17 cellular contexts compared by ENCODE assay signal in the genomic region with DNA sequence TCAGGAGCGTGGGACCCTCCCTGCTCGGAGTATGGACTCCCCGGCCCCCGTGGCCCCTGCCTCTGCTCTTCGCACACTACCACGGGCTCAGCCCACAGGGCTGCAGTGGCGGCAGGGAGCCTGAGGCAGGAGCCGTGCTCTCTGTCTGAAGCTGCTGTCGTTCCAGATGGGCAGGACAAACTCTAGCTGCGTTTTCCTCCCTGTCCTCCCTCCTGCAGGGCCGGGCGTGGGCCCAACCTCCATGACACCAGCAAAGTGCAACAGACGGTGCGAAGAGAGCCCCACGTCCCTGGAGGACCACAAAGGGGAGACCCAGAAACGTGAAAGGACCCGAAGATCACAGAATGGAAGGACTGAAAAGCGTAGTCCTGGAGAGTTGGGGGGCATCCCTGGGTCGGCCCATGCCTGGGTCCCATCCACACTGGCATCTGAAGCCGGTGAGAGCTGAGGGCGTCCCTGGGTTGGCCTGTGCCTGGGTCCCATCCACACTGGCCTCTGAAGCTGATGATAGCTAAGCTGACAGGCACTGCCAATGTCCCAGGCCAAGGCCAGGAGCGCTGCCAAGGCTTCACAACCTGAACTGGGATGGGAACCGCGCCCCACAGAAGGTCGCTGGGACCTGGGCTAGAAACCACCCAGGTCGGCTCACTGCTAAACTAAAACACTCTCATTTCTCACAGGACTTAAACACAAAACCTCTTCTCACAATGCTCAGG.
DNase-seq lines count a peak whose midpoint lies in the region; ATAC-seq, FAIRE-seq and TF ChIP-seq lines count a peak whose summit lies in the region.
"Had no signal": no experiment of that assay in that cellular context is flagged by ENCODE, and none has a peak within 500 bp of the region (broad histone marks: within the 10 kb centered on the region; RNA-seq: fewer than 3 reads in every experiment).

No MANE protein-coding gene starts in this region.

- H3K4me2 ChIP-seq in GM23338 (no peak overlapping the region), H1 (ENCODE audit: insufficient read depth in 1 of 2, low read depth in 2 of 2, low read length in 2 of 2) (no peak overlapping the region)

- no peak for TF ChIP-seq RAD21 in H1 (IDR thresholded peaks at IDR 0.05 in 1 of 2, conservative IDR thresholded peaks at IDR 0.05 in 1 of 2; ENCODE audit: low read depth in 2 of 2, low read length in 2 of 2)

- no peak for TF ChIP-seq CTCF in GM23338 (conservative IDR thresholded peaks at IDR 0.05; ENCODE audit: low read depth in 2 of 2)
- no peak for TF ChIP-seq CTCF in H1 (IDR thresholded peaks at IDR 0.05; ENCODE audit: control extremely low read depth in 1 of 3, insufficient read depth in 1 of 3, low read depth in 1 of 3, low read length in 3 of 3)
- no peak for TF ChIP-seq CTCF in left lung (IDR thresholded peaks at IDR 0.05)
- no peak for TF ChIP-seq CTCF in psoas muscle (IDR thresholded peaks at IDR 0.05)
- no peak for TF ChIP-seq CTCF in MCF 10A (IDR thresholded peaks at IDR 0.05; ENCODE audit: unreplicated experiment)

- H3K27me3 Mint-ChIP-seq in GM23338 (ENCODE audit: insufficient read depth, low read depth, poor library complexity) (peaks cover 4% of the 10 kb centered on the region), MCF 10A (ENCODE audit: insufficient read depth, unreplicated experiment) (no peaks in the 10 kb centered on the region)
- H3K27me3 Mint-ChIP-seq: CD4-positive, CD25-positive, alpha-beta regulatory T cell had no signal

- H3K36me3 Mint-ChIP-seq in GM23338 (ENCODE audit: low read depth) = peaks cover 23% of the 10 kb centered on the region
- H3K36me3 Mint-ChIP-seq in MCF 10A (ENCODE audit: insufficient read depth, unreplicated experiment) = peaks cover 24% of the 10 kb centered on the region

- H3K4me3 ChIP-seq in GM23338 (no peak overlapping the region), H1 (ENCODE audit: extremely low read depth in 1 of 4, insufficient read depth in 2 of 4, low read depth in 3 of 4, low read length in 4 of 4) (no peak overlapping the region), left lung (no peak overlapping the region), psoas muscle (no peak overlapping the region)

- H3K9me3 ChIP-seq in H1 (ENCODE audit: insufficient read depth in 2 of 2, low read depth in 1 of 2, low read length in 1 of 2) = no peaks in the 10 kb centered on the region
- H3K9me3 ChIP-seq in left lung = peaks cover 0 to 7% of the 10 kb centered on the region in 2 donors
- no peaks in the 10 kb centered on the region for H3K9me3 ChIP-seq in psoas muscle

- H2BK15ac ChIP-seq in H1 (ENCODE audit: low read length) = no peak overlapping the region

- no peaks in the 10 kb centered on the region for H3K9me2 ChIP-seq in GM23338 (ENCODE audit: insufficient read depth)

- no peak overlapping the region for H2BK20ac ChIP-seq in H1 (ENCODE audit: low read length)

- no peaks in the 10 kb centered on the region; the same call in 1 of the 2 replicates for H3K79me2 ChIP-seq in GM23338 (replicated peaks; ENCODE audit: insufficient read depth)
- no peaks in the 10 kb centered on the region for H3K79me2 ChIP-seq in H1 (ENCODE audit: control insufficient read depth in 1 of 2, insufficient read depth in 2 of 2, low read length in 2 of 2)

- H3K36me3 ChIP-seq in GM23338 (ENCODE audit: insufficient read depth) = no peaks in the 10 kb centered on the region
- H3K36me3 ChIP-seq in H1 (ENCODE audit: control insufficient read depth in 2 of 4, insufficient read depth in 4 of 4, low read length in 3 of 4) = no peaks in the 10 kb centered on the region
- peaks cover 0 to 20% of the 10 kb centered on the region in 2 donors for H3K36me3 ChIP-seq in left lung
- H3K36me3 ChIP-seq in psoas muscle (ENCODE audit: insufficient read depth in 1 of 2, low read depth in 1 of 2) = no peaks in the 10 kb centered on the region

- H3K23ac ChIP-seq in H1 (ENCODE audit: insufficient read length) = no peak overlapping the region

- no peak for TF ChIP-seq POLR2A in H1 (IDR thresholded peaks at IDR 0.05; ENCODE audit: control extremely low read depth in 1 of 2, low read depth in 2 of 2, low read length in 2 of 2)

- H2AFZ ChIP-seq in GM23338 (no peak overlapping the region), H1 (ENCODE audit: low read length) (no peak overlapping the region)

- H3K23me2 ChIP-seq in H1 (ENCODE audit: low read depth, low read length) = no peaks in the 10 kb centered on the region

- no peaks in the 10 kb centered on the region for H3F3A ChIP-seq in GM23338 (replicated peaks; ENCODE audit: low read depth)

- no peak overlapping the region for H2BK120ac ChIP-seq in H1 (replicated peaks; ENCODE audit: low read depth, low read length)

- no peaks in the 10 kb centered on the region for H3K79me1 ChIP-seq in H1 (ENCODE audit: low read depth, low read length)

- H4K5ac ChIP-seq in H1 (ENCODE audit: insufficient read length, low read depth, low read length) = no peak overlapping the region

- no peak overlapping the region for H4K91ac ChIP-seq in H1 (replicated peaks; ENCODE audit: insufficient read length, low read length)

- no peak overlapping the region for H3K9ac ChIP-seq in H1 (replicated peaks in 1 of 4; ENCODE audit: extremely low read depth in 1 of 4, low read depth in 3 of 4, low read length in 3 of 4)

- H3K56ac ChIP-seq in H1 (replicated peaks; ENCODE audit: insufficient read length, low read depth, low read length) = no peak overlapping the region

- H3K9me3 Mint-ChIP-seq in GM23338 (no peaks in the 10 kb centered on the region; the same call in 2 of the 3 replicates), MCF 10A (ENCODE audit: unreplicated experiment) (peaks cover 18% of the 10 kb centered on the region)

- 96% methylated on average over 25 of the region's 26 CpGs; no CpG with 5 or more reads in 1 of the 2 experiments for WGBS in H1 (ENCODE audit: extremely low coverage in 1 of 2, insufficient coverage in 1 of 2, insufficient read length in 1 of 2, insufficient replicate concordance in 2 of 2, low coverage in 1 of 2, low lambda C conversion rate in 2 of 2, missing lambda C conversion rate in 1 of 2), 2 experiments
- WGBS in psoas muscle, 3 donors = 73 to 86% (median 77%) methylated on average over 24 to 26 of the region's 26 CpGs

- DNase-seq in GM23338 (ENCODE audit: low spot score) = no peak
- DNase-seq in H1 (ENCODE audit: low read depth in 1 of 2, low spot score in 2 of 2) = no peak
- DNase-seq in left lung = peak; percentile 25 to 54
- DNase-seq in psoas muscle = peak; percentile 16 to 51
- no peak for DNase-seq in SK-N-DZ (ENCODE audit: low spot score)
- DNase-seq in dedifferentiated amniotic fluid mesenchymal stem cell (ENCODE audit: extremely low spot score) = no peak
- no peak for DNase-seq in MCF 10A (ENCODE audit: unreplicated experiment)
- DNase-seq: AML-193; CD4-positive, CD25-positive, alpha-beta regulatory T cell; GDM1; GOT3; Karpas-422; NCI-H1417 treated with DMSO at 0.1 percent for 48 hours; NCI-H2029 treated with DMSO at 0.1 percent for 48 hours; NCI-H524 had no signal

- POLR2A ChIA-PET in H1 (lab: Charles Lee; ENCODE audit: partially characterized antibody) (no interaction called here), MCF 10A (lab: Yijun Ruan, JAX) (no interaction called here)

- no peak overlapping the region for H2AK5ac ChIP-seq in H1 (ENCODE audit: low read depth, low read length)

- H3K4me1 ChIP-seq in GM23338 (ENCODE audit: insufficient read depth) = no peaks in the 10 kb centered on the region
- no peaks in the 10 kb centered on the region for H3K4me1 ChIP-seq in H1 (replicated peaks in 1 of 4; ENCODE audit: control insufficient read depth in 3 of 4, insufficient read depth in 4 of 4, low read length in 3 of 4)
- H3K4me1 ChIP-seq in left lung = no peaks in the 10 kb centered on the region
- no peaks in the 10 kb centered on the region for H3K4me1 ChIP-seq in psoas muscle

- BruUV-seq in MCF 10A (replicated peaks; lab: Mats Ljungman, UMichigan) = no TSS peak

- ATAC-seq in GM23338 = no peak
- ATAC-seq in left lung = no peak
- ATAC-seq in psoas muscle = peak in 2 of 4 donors; percentile 35 to 44
- ATAC-seq in GM18517 (IDR thresholded peaks at IDR 0.05; ENCODE audit: unreplicated experiment) = no peak

- no peak overlapping the region for H3K4ac ChIP-seq in H1 (replicated peaks; ENCODE audit: insufficient read length, low read depth, low read length)

- no peak for TF ChIP-seq EP300 in H1 (IDR thresholded peaks at IDR 0.05; ENCODE audit: borderline replicate concordance in 1 of 2, low read depth in 2 of 2, low read length in 2 of 2)

- peak overlapping the region; percentile 39; the same call in 1 of the 2 replicates for H2BK12ac ChIP-seq in H1 (ENCODE audit: low read depth, low read length)

- intact Hi-C loops in left lung (cut with DNase I) = no loop called here
- intact Hi-C loops in psoas muscle (cut with DNase I) = no loop called here
- intact Hi-C loops in MCF 10A (cut with micrococcal nuclease) = no loop called here

- H3K18ac ChIP-seq in H1 (ENCODE audit: extremely low read depth, low read length) = no peak overlapping the region

- H3K14ac ChIP-seq in H1 (ENCODE audit: insufficient read length) = no peak overlapping the region

- no peak overlapping the region for H3K4me3 Mint-ChIP-seq in GM23338
- H3K4me3 Mint-ChIP-seq in MCF 10A (ENCODE audit: unreplicated experiment) = no peak overlapping the region

- no peaks in the 10 kb centered on the region for H3K27me3 ChIP-seq in GM23338 (ENCODE audit: insufficient read depth)
- no peaks in the 10 kb centered on the region for H3K27me3 ChIP-seq in H1 (replicated peaks in 1 of 4; ENCODE audit: control insufficient read depth in 3 of 4, extremely low read depth in 1 of 4, insufficient read depth in 3 of 4, low read length in 3 of 4)
- no peaks in the 10 kb centered on the region for H3K27me3 ChIP-seq in left lung
- H3K27me3 ChIP-seq in psoas muscle (ENCODE audit: insufficient read depth in 3 of 3, low read length in 2 of 3) = no peaks in the 10 kb centered on the region

- H4K8ac ChIP-seq in H1 (ENCODE audit: extremely low read depth, insufficient read depth, low read length) = peak overlapping the region; percentile 59; the same call in 1 of the 2 replicates

- H3K27ac Mint-ChIP-seq in GM23338 = peak overlapping the region; percentile 83
- H3K27ac Mint-ChIP-seq in MCF 10A (ENCODE audit: low read depth, unreplicated experiment) = no peak overlapping the region

- H2BK5ac ChIP-seq in H1 (ENCODE audit: low read depth, low read length) = peak overlapping the region; percentile 60; the same call in 1 of the 2 replicates

- H4K20me1 ChIP-seq in GM23338 (replicated peaks; ENCODE audit: insufficient read depth) = no peaks in the 10 kb centered on the region
- peaks cover 3 to 7% of the 10 kb centered on the region in 2 experiments for H4K20me1 ChIP-seq in H1 (replicated peaks in 1 of 2; ENCODE audit: control insufficient read depth in 1 of 2, insufficient read depth in 2 of 2, low read length in 2 of 2)

- FAIRE-seq in H1 (lab: Jason Lieb, UNC) = no peak
- FAIRE-seq: D721Med had no signal

- CTCF ChIA-PET in H1 (lab: Charles Lee; ENCODE audit: partially characterized antibody) (interaction anchor here (0.6 to 1.5 kb wide), 4 partner anchors 11 to 63 kb away, joined by 3 to 4 read pairs (median 3); no protein-coding TSS in a partner anchor), MCF 10A (lab: Yijun Ruan, JAX) (no interaction called here)

- H3K4me1 Mint-ChIP-seq in GM23338 = peaks cover 5% of the 10 kb centered on the region; the same call in 2 of the 3 replicates
- H3K4me1 Mint-ChIP-seq in MCF 10A (ENCODE audit: insufficient read depth, unreplicated experiment) = peaks cover 13% of the 10 kb centered on the region

- H3K27ac ChIP-seq in GM23338 (ENCODE audit: low read depth) = no peak overlapping the region
- no peak overlapping the region for H3K27ac ChIP-seq in H1 (ENCODE audit: low read depth, low read length)
- H3K27ac ChIP-seq in left lung = no peak overlapping the region
- H3K27ac ChIP-seq in psoas muscle = no peak overlapping the region

Comparison
In these comparisons a context has a peak if more than half of its experiments do, and no peak if none do; other contexts are left out.
1. DNase-seq: peak in left lung (2 of 2) and psoas muscle (2 of 2); none in GM23338 (single experiment), H1 (0 of 2), SK-N-DZ (single experiment), dedifferentiated amniotic fluid mesenchymal stem cell (single experiment) and MCF 10A (single experiment).